6 cellular contexts compared by ENCODE assay signal in the genomic region with DNA sequence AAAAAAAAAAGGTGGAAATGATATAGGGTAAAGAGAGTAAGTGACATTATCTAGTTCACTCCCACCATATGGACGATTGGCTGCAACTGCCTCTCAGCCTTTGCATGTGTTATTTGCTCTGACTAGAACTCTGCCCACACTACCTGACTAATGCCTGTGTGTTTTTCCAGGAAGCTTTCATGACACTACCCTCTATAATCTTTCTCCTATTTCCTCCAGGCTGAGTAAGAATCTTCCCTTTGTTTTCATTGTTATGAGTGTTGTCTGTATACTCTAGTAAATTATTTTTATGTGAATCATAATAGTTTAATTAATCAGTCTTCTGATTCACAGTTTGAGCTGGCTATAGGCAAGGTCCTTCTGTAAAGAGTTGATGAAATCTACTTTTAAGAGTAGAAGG. TPM values are rescaled to one million over a fixed set of nuclear protein-coding genes. Genes with fewer than 3 reads are reported as not detected.
"Had no signal": no experiment of that assay in that cellular context is flagged by ENCODE, and none has a peak within 500 bp of the region (broad histone marks: within the 10 kb centered on the region; RNA-seq: fewer than 3 reads in every experiment).

No MANE protein-coding gene starts in this region.

RNA-seq across cellular contexts. Expression of gene PRSS3, which starts 31.7 kb away (rescaled TPM):
- total RNA-seq: activated CD8-positive, alpha-beta T cell treated with anti-CD3 and anti-CD28 coated beads, Interleukin-2, amount 10 ng/mL, durations not matched to agents 7 days and 5 days; activated naive CD4-positive, alpha-beta T cell treated with anti-CD3 and anti-CD28 coated beads for 36 hours; endodermal cell; mononuclear cell; right cardiac atrium had no signal
- polyA plus RNA-seq: naive thymus-derived CD8-positive, alpha-beta T cell; right cardiac atrium had no signal
